ENCODE assay signal across 8 cellular contexts in genomic region chr1:153612755-153613331, GRCh38. TPM values are rescaled to one million over a fixed set of nuclear protein-coding genes. Genes with fewer than 3 reads are reported as not detected.
DNase-seq lines count a peak whose midpoint lies in the region; ATAC-seq and TF ChIP-seq lines count a peak whose summit lies in the region.

A gene with protein sequence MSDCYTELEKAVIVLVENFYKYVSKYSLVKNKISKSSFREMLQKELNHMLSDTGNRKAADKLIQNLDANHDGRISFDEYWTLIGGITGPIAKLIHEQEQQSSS (minus strand): TSS chr1:153613137. CDS start chr1:153608151, 4,986 bp downstream.

- CTCF ChIA-PET in CD4-positive, alpha-beta memory T cell (lab: Charles Lee; ENCODE audit: partially characterized antibody) = interaction anchor here (1.2 to 1.9 kb wide), 2 partner anchors 102 to 118 kb away, joined by 4 to 5 read pairs; no protein-coding TSS in a partner anchor
- CTCF ChIA-PET in activated CD4-positive, alpha-beta memory T cell treated with anti-CD3 and anti-CD28 coated beads, Interleukin-2, amount 10 ng/mL, durations not matched to agents 7 days and 5 days (lab: Charles Lee) = interaction anchor here (1.8 kb wide), 1 partner anchor 9 kb away, joined by 6 read pairs; no protein-coding TSS in a partner anchor

- no peak for TF ChIP-seq CTCF in body of pancreas (IDR thresholded peaks at IDR 0.05)

- H3K9ac ChIP-seq in iPS-18a (ENCODE audit: low read length) = peak within 1 kb of the TSS; percentile 6
- H3K9ac ChIP-seq in skeletal muscle satellite cell (ENCODE audit: low read depth, low read length) = peak within 1 kb of the TSS; percentile 89

- no peak within 1 kb of the TSS for H3K27ac Mint-ChIP-seq in CD4-positive, alpha-beta memory T cell
- no peak within 1 kb of the TSS for H3K27ac Mint-ChIP-seq in activated CD4-positive, alpha-beta memory T cell treated with anti-CD3 and anti-CD28 coated beads, Interleukin-2, amount 10 ng/mL, durations not matched to agents 7 days and 5 days

- WGBS in body of pancreas, 2 donors = 13 to 28% methylated on average over 8 to 9 of the region's 9 CpGs

- DNase-seq in H7 = peak; percentile 90
- DNase-seq in body of pancreas = peak; percentile 70 to 84 (median 81)
- no peak for DNase-seq in activated CD4-positive, CD25-positive, alpha-beta regulatory T cell treated with anti-CD3 and anti-CD28 coated beads, Interleukin-2, amount 50 U/mL, for 72 hours
- DNase-seq in CD4-positive, alpha-beta memory T cell = no peak
- no peak for DNase-seq in activated CD4-positive, alpha-beta memory T cell treated with anti-CD3 and anti-CD28 coated beads, Interleukin-2, amount 10 ng/mL, durations not matched to agents 7 days and 5 days

- intact Hi-C loops in body of pancreas (cut with DNase I) = loop anchor here (5.0 kb wide), 1 partner anchor 36 kb away; no protein-coding TSS in a partner anchor
- intact Hi-C loops in CD4-positive, alpha-beta memory T cell (cut with micrococcal nuclease) = no loop called here

- H3K27me3 Mint-ChIP-seq in CD4-positive, alpha-beta memory T cell = peaks cover 0 to 1% of the 10 kb centered on the region in 2 donors
- H3K27me3 Mint-ChIP-seq in activated CD4-positive, alpha-beta memory T cell treated with anti-CD3 and anti-CD28 coated beads, Interleukin-2, amount 10 ng/mL, durations not matched to agents 7 days and 5 days = no peaks in the 10 kb centered on the region

- TF ChIP-seq POLR2A in body of pancreas (IDR thresholded peaks at IDR 0.05) = peak; percentile 44 to 82 (median 76)

- no peaks in the 10 kb centered on the region for H3K36me3 ChIP-seq in H7 (replicated peaks; ENCODE audit: control insufficient read depth, insufficient read depth, low read length)
- no peaks in the 10 kb centered on the region for H3K36me3 ChIP-seq in body of pancreas (replicated peaks in 1 of 2; ENCODE audit: insufficient read depth in 1 of 2, low read depth in 2 of 2)
- no peaks in the 10 kb centered on the region for H3K36me3 ChIP-seq in iPS-18a (ENCODE audit: control insufficient read depth, low read depth, low read length)
- peaks cover 15% of the 10 kb centered on the region for H3K36me3 ChIP-seq in skeletal muscle satellite cell (ENCODE audit: insufficient read depth, low read length)
- H3K36me3 ChIP-seq in CD4-positive, alpha-beta memory T cell (ENCODE audit: insufficient read depth, low read length) = no peaks in the 10 kb centered on the region

- POLR2A ChIA-PET in CD4-positive, alpha-beta memory T cell (lab: Charles Lee; ENCODE audit: partially characterized antibody) = no interaction called here
- POLR2A ChIA-PET in activated CD4-positive, alpha-beta memory T cell treated with anti-CD3 and anti-CD28 coated beads, Interleukin-2, amount 10 ng/mL, durations not matched to agents 7 days and 5 days (lab: Charles Lee) = no interaction called here

- peaks cover 65% of the 10 kb centered on the region for H3K4me1 ChIP-seq in body of pancreas
- peaks cover 28% of the 10 kb centered on the region for H3K4me1 ChIP-seq in iPS-18a (ENCODE audit: control insufficient read depth, low read depth, low read length)
- peaks cover 46% of the 10 kb centered on the region for H3K4me1 ChIP-seq in skeletal muscle satellite cell (ENCODE audit: control insufficient read depth, insufficient read depth, low read length)
- H3K4me1 ChIP-seq in CD4-positive, alpha-beta memory T cell (ENCODE audit: insufficient read depth, low read length) = no peaks in the 10 kb centered on the region

- H3K4me2 ChIP-seq in skeletal muscle satellite cell (ENCODE audit: low read length) = peak within 1 kb of the TSS; percentile 94

- H3K27me3 ChIP-seq in H7 (ENCODE audit: control insufficient read depth, insufficient read depth, low read length) (no peaks in the 10 kb centered on the region; the same call in 1 of the 2 replicates), body of pancreas (no peaks in the 10 kb centered on the region), iPS-18a (ENCODE audit: control insufficient read depth, insufficient read depth, low read length) (no peaks in the 10 kb centered on the region), skeletal muscle satellite cell (ENCODE audit: control insufficient read depth, insufficient read depth, low read length) (no peaks in the 10 kb centered on the region)
- no peaks in the 10 kb centered on the region for H3K27me3 ChIP-seq in CD4-positive, alpha-beta memory T cell (ENCODE audit: insufficient read depth, low read length)

- no peaks in the 10 kb centered on the region for H3K9me3 ChIP-seq in body of pancreas
- no peaks in the 10 kb centered on the region for H3K9me3 ChIP-seq in iPS-18a (ENCODE audit: control insufficient read depth, low read depth, low read length)
- no peaks in the 10 kb centered on the region for H3K9me3 ChIP-seq in skeletal muscle satellite cell (replicated peaks; ENCODE audit: low read length)
- H3K9me3 ChIP-seq in CD4-positive, alpha-beta memory T cell (ENCODE audit: control insufficient read depth in 1 of 2, low read length in 2 of 2) = no peaks in the 10 kb centered on the region

- peaks cover 0 to 3% (median under 1%) of the 10 kb centered on the region in 4 donors for H3K4me1 Mint-ChIP-seq in CD4-positive, alpha-beta memory T cell
- peaks cover 4% of the 10 kb centered on the region for H3K4me1 Mint-ChIP-seq in activated CD4-positive, alpha-beta memory T cell treated with anti-CD3 and anti-CD28 coated beads, Interleukin-2, amount 10 ng/mL, durations not matched to agents 7 days and 5 days

- peak; percentile 76 for ATAC-seq in body of pancreas
- ATAC-seq in HG03045 (IDR thresholded peaks at IDR 0.05; ENCODE audit: unreplicated experiment) = no peak

- peaks cover 0 to 1% (median 0%) of the 10 kb centered on the region in 8 donors for H3K9me3 Mint-ChIP-seq in CD4-positive, alpha-beta memory T cell
- H3K9me3 Mint-ChIP-seq in activated CD4-positive, alpha-beta memory T cell treated with anti-CD3 and anti-CD28 coated beads, Interleukin-2, amount 10 ng/mL, durations not matched to agents 7 days and 5 days = no peaks in the 10 kb centered on the region

- peak within 1 kb of the TSS; percentile 67 to 89 (median 85) for H3K27ac ChIP-seq in body of pancreas
- H3K27ac ChIP-seq in iPS-18a (ENCODE audit: low read length) = no peak within 1 kb of the TSS
- H3K27ac ChIP-seq in CD4-positive, alpha-beta memory T cell (ENCODE audit: low read depth, low read length) = no peak within 1 kb of the TSS

- no peaks in the 10 kb centered on the region for H3K36me3 Mint-ChIP-seq in CD4-positive, alpha-beta memory T cell
- no peaks in the 10 kb centered on the region for H3K36me3 Mint-ChIP-seq in activated CD4-positive, alpha-beta memory T cell treated with anti-CD3 and anti-CD28 coated beads, Interleukin-2, amount 10 ng/mL, durations not matched to agents 7 days and 5 days (ENCODE audit: low read depth)

- peak within 1 kb of the TSS; percentile 37 for H3K4me3 ChIP-seq in H7 (ENCODE audit: insufficient read depth, low read depth, low read length)
- peak within 1 kb of the TSS; percentile 28 to 40 for H3K4me3 ChIP-seq in body of pancreas
- peak within 1 kb of the TSS; percentile 48 for H3K4me3 ChIP-seq in iPS-18a (ENCODE audit: low read length)
- H3K4me3 ChIP-seq in skeletal muscle satellite cell (ENCODE audit: low read length) = peak within 1 kb of the TSS; percentile 92
- H3K4me3 ChIP-seq in CD4-positive, alpha-beta memory T cell (ENCODE audit: low read length in 2 of 2) = no peak within 1 kb of the TSS

- no peak within 1 kb of the TSS for H3K4me3 Mint-ChIP-seq in CD4-positive, alpha-beta memory T cell
- no peak within 1 kb of the TSS for H3K4me3 Mint-ChIP-seq in activated CD4-positive, alpha-beta memory T cell treated with anti-CD3 and anti-CD28 coated beads, Interleukin-2, amount 10 ng/mL, durations not matched to agents 7 days and 5 days

RNA-seq across cellular contexts. Expression of the gene that starts here (rescaled TPM):
- total RNA-seq in H7 (2014; rRNA removed; shearing (Covaris generic)) = 34.5 and 89.0 TPM in 2 replicates
- total RNA-seq in body of pancreas = 10 to 100 TPM; 20.1 to 42.5 TPM
- 654 and 681 TPM in 2 replicates for total RNA-seq in skeletal muscle satellite cell (2012; rRNA removed)
- not detected for total RNA-seq in CD4-positive, alpha-beta memory T cell
- not detected for polyA plus RNA-seq in CD4-positive, alpha-beta memory T cell
- not detected for total RNA-seq in activated CD4-positive, alpha-beta memory T cell treated with anti-CD3 and anti-CD28 coated beads, Interleukin-2, amount 10 ng/mL, durations not matched to agents 7 days and 5 days

Comparison
In these comparisons a context has a peak if more than half of its experiments do, and no peak if none do; other contexts are left out.
1. RNA of the gene that starts here (total RNA-seq): 34.5 to 89.0 TPM in H7 and 20.1 to 42.5 TPM in body of pancreas; not detected in activated CD4-positive, alpha-beta memory T cell treated with anti-CD3 and anti-CD28 coated beads, Interleukin-2, amount 10 ng/mL, durations not matched to agents 7 days and 5 days and not detected in CD4-positive, alpha-beta memory T cell; every median in the first group is over 10 times any median in the second.
2. DNase-seq: peak in H7 (single experiment) and body of pancreas (4 of 4); none in activated CD4-positive, CD25-positive, alpha-beta regulatory T cell treated with anti-CD3 and anti-CD28 coated beads, Interleukin-2, amount 50 U/mL, for 72 hours (single experiment), CD4-positive, alpha-beta memory T cell (0 of 5) and activated CD4-positive, alpha-beta memory T cell treated with anti-CD3 and anti-CD28 coated beads, Interleukin-2, amount 10 ng/mL, durations not matched to agents 7 days and 5 days (single experiment).
3. H3K4me3 ChIP-seq: peak in H7 (single experiment), body of pancreas (2 of 2), iPS-18a (single experiment) and skeletal muscle satellite cell (single experiment); none in CD4-positive, alpha-beta memory T cell (0 of 2).
4. H3K27ac ChIP-seq: peak in body of pancreas (4 of 4); none in iPS-18a (single experiment) and CD4-positive, alpha-beta memory T cell (single experiment).